ENCODE assay signal across 5 cellular contexts in the genomic region with DNA sequence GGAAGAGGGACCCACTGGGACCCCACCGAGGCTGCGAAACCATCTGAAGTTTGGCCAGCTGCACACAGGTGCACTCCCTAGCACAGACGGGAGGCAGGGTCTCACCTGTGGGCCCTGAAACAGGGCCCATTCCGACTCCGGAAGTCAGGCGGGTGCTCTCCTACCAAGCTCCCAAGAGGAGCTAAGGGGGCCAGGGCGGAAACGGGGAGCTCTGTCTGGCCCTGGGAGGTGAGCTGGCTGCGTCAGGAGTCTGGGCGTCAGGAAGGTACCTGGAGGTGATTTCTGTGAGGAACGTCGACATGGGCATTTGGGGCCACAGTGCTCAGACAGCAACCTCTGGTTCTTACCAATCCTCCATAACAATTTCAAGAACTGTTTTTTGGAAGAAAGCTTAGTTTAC.
"Had no signal": no experiment of that assay in that cellular context is flagged by ENCODE, and none has a peak within 500 bp of the region (broad histone marks: within the 10 kb centered on the region; RNA-seq: fewer than 3 reads in every experiment).

No MANE protein-coding gene starts in this region.

- H3K4me3 Mint-ChIP-seq: IgD-negative memory B cell had no signal

- H3K27me3 Mint-ChIP-seq: IgD-negative memory B cell had no signal

- H3K27ac ChIP-seq: HL-60 had no signal

- DNase-seq: IMR-90, KBM-7 had no signal

- H3K4me3 ChIP-seq: K562 had no signal

- H3K27ac Mint-ChIP-seq: IgD-negative memory B cell had no signal

- H3K36me3 Mint-ChIP-seq: IgD-negative memory B cell had no signal
